22 cellular contexts compared by ENCODE assay signal in the genomic region with DNA sequence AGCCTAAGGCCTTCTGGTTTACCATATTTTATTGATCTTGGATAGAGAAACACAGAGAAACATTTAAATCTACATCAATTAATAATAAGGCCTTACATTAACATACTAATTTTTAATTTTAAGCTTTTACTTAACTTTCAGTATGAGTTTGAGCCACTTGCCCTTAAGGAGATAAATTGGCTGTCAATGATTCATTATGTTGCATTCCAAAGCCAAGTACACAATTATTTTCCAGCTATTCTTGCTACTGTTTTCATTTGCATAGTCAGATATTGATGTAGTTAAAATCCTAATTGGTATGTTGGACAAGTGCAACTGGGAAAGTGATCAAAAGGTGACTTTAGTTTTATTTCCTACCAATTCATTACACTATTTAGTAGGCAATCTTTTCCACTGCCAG.
"Had no signal": no experiment of that assay in that cellular context is flagged by ENCODE, and none has a peak within 500 bp of the region (broad histone marks: within the 10 kb centered on the region; RNA-seq: fewer than 3 reads in every experiment).

No MANE protein-coding gene starts in this region.

- ATAC-seq: left colon; left lung; mucosa of descending colon; naive thymus-derived CD4-positive, alpha-beta T cell; natural killer cell treated with Interleukin-12 subunit alpha and Interleukin-12 subunit beta and Interleukin-15 and Interleukin-18, amount 100 ng/mL, for 72 hours; sciatic nerve; stimulated activated effector memory CD8-positive, alpha-beta T cell treated with anti-CD3 and anti-CD28 coated beads, Interleukin-12 subunit alpha, Interleukin-12 subunit beta, amount 100 ng/mL, for 72 hours had no signal

- H3K27me3 ChIP-seq: left lung, ovary, tibial nerve, upper lobe of left lung, vagina had no signal

- DNase-seq: hypothalamus; immature natural killer cell; kidney; left colon; left lung; midbrain; mucosa of descending colon; naive thymus-derived CD4-positive, alpha-beta T cell; ovary; retina; right cardiac atrium; stimulated activated CD4-positive, alpha-beta T cell treated with anti-CD3 and anti-CD28 coated beads, Interleukin-4, amount 100 ng/mL, for 24 hours; stimulated activated naive CD4-positive, alpha-beta T cell; substantia nigra; upper lobe of left lung had no signal

- H3K9me3 ChIP-seq: left lung, mucosa of descending colon, ovary, tibial nerve, upper lobe of left lung, vagina had no signal

- H3K27ac ChIP-seq: left lung, ovary, skin epidermis, tibial nerve, upper lobe of left lung, vagina had no signal

- H3K4me1 ChIP-seq: left lung, upper lobe of left lung, vagina had no signal

- H3K36me3 ChIP-seq: ovary had no signal

- H3K4me3 ChIP-seq: left lung, lung, mucosa of descending colon, ovary, skin epidermis, tibial nerve, upper lobe of left lung, vagina had no signal
